In genomic region chr4:5922556-5922955, GRCh38 we compare ENCODE assay signal across 24 cellular contexts. TPM values are rescaled to one million over a fixed set of nuclear protein-coding genes. Genes with fewer than 3 reads are reported as not detected.
"Had no signal": no experiment of that assay in that cellular context is flagged by ENCODE, and none has a peak within 500 bp of the region (broad histone marks: within the 10 kb centered on the region; RNA-seq: fewer than 3 reads in every experiment).

No MANE protein-coding gene starts in this region.

- FAIRE-seq: endometrium, frontal cortex, islet of Langerhans had no signal

- H3K4me1 ChIP-seq: colonic mucosa, esophagus muscularis mucosa, foreskin keratinocyte, gastroesophageal sphincter, heart right ventricle, left lung, lower lobe of right lung had no signal

- H3K27ac ChIP-seq: colonic mucosa, epithelial cell of prostate, esophagus muscularis mucosa, foreskin keratinocyte, gastroesophageal sphincter, heart right ventricle, left lung, lower lobe of right lung had no signal

- H3K36me3 Mint-ChIP-seq: naive thymus-derived CD4-positive, alpha-beta T cell had no signal

- DNase-seq: colonic mucosa; cortex of kidney; effector CD8-positive, alpha-beta T cell; effector memory CD8-positive, alpha-beta T cell; foreskin keratinocyte; head of caudate nucleus; heart right ventricle; hippocampal formation; left cardiac atrium; left lung; left ventricle myocardium superior; lower lobe of right lung; mesenchymal stem cell; midbrain; naive thymus-derived CD4-positive, alpha-beta T cell had no signal

- ATAC-seq: effector memory CD8-positive, alpha-beta T cell; foreskin keratinocyte; gastroesophageal sphincter; heart right ventricle; left lung; left ventricle myocardium superior; lower lobe of right lung; naive thymus-derived CD4-positive, alpha-beta T cell had no signal

- H3K4me3 Mint-ChIP-seq: dendritic cell treated with granulocyte-macrophage colony-stimulating factor and Interleukin-4, amounts not matched to agents 40 ng/mL and 50 ng/mL, for 4 days; effector memory CD8-positive, alpha-beta T cell; endodermal cell; naive thymus-derived CD4-positive, alpha-beta T cell had no signal

- H3K9me3 Mint-ChIP-seq: dendritic cell treated with granulocyte-macrophage colony-stimulating factor and Interleukin-4, amounts not matched to agents 40 ng/mL and 50 ng/mL, for 4 days; effector memory CD8-positive, alpha-beta T cell; endodermal cell had no signal

- H3K27ac Mint-ChIP-seq: dendritic cell treated with granulocyte-macrophage colony-stimulating factor and Interleukin-4, amounts not matched to agents 40 ng/mL and 50 ng/mL, for 4 days; effector memory CD8-positive, alpha-beta T cell; endodermal cell; naive thymus-derived CD4-positive, alpha-beta T cell had no signal

- H3K27me3 ChIP-seq: colonic mucosa, foreskin keratinocyte had no signal

- H3K4me3 ChIP-seq: colonic mucosa, esophagus muscularis mucosa, gastroesophageal sphincter, heart right ventricle, left lung, lower lobe of right lung had no signal

- H3K9me3 ChIP-seq: colonic mucosa, esophagus muscularis mucosa, gastroesophageal sphincter, heart right ventricle, left lung, lower lobe of right lung had no signal

- H3K36me3 ChIP-seq: colonic mucosa, esophagus muscularis mucosa, gastroesophageal sphincter, heart right ventricle, left lung, lower lobe of right lung had no signal

RNA-seq across cellular contexts. Expression of gene CRMP1, which starts 29.7 kb away (rescaled TPM):
- total RNA-seq: foreskin keratinocyte, mononuclear cell had no signal
- polyA plus RNA-seq: foreskin keratinocyte; naive thymus-derived CD4-positive, alpha-beta T cell had no signal
